In genomic region chr6:1527098-1527497, GRCh38 we compare ENCODE assay signal across 9 cellular contexts.
A peak's percentile ranks its signal among the peaks of the same experiment; 100 is the strongest.
DNase-seq lines count a peak whose midpoint lies in the region; ATAC-seq and TF ChIP-seq lines count a peak whose summit lies in the region.
"Had no signal": no experiment of that assay in that cellular context is flagged by ENCODE, and none has a peak within 500 bp of the region (broad histone marks: within the 10 kb centered on the region; RNA-seq: fewer than 3 reads in every experiment).

No MANE protein-coding gene starts in this region.

- peaks cover 0 to 6% of the 10 kb centered on the region in 2 donors for H3K27me3 Mint-ChIP-seq in natural killer cell treated with Interleukin-12 subunit alpha and Interleukin-12 subunit beta and Interleukin-15 and Interleukin-18, amount 100 ng/mL, for 72 hours
- H3K27me3 Mint-ChIP-seq in activated T-helper 2 cell treated with anti-CD3 and anti-CD28 coated beads, Interferon-gamma antibody, Interleukin-2, Interleukin-4, amounts not matched to agents 10 μg/mL and 5 μg/mL and 100 μg/mL, durations not matched to agents 14 hours and 24 hours and 36 hours (ENCODE audit: low read depth): peaks cover 5% of the 10 kb centered on the region

- peaks cover 5% of the 10 kb centered on the region for H3K36me3 Mint-ChIP-seq in natural killer cell treated with Interleukin-12 subunit alpha and Interleukin-12 subunit beta and Interleukin-15 and Interleukin-18, amount 100 ng/mL, for 72 hours
- no peaks in the 10 kb centered on the region for H3K36me3 Mint-ChIP-seq in activated T-helper 2 cell treated with anti-CD3 and anti-CD28 coated beads, Interferon-gamma antibody, Interleukin-2, Interleukin-4, amounts not matched to agents 10 μg/mL and 5 μg/mL and 100 μg/mL, durations not matched to agents 14 hours and 24 hours and 36 hours (ENCODE audit: low read depth)
- H3K36me3 Mint-ChIP-seq: memory B cell had no signal

- H3K9me3 ChIP-seq in effector memory CD4-positive, alpha-beta T cell (ENCODE audit: control insufficient read depth, low read length): no peaks in the 10 kb centered on the region
- H3K9me3 ChIP-seq in vagina: no peaks in the 10 kb centered on the region

- peaks cover 50% of the 10 kb centered on the region for H3K4me1 ChIP-seq in effector memory CD4-positive, alpha-beta T cell (ENCODE audit: control insufficient read depth, insufficient read depth, low read length, poor library complexity, severe bottlenecking)
- peaks cover 23% of the 10 kb centered on the region for H3K4me1 ChIP-seq in vagina

- in situ Hi-C loops in SK-MEL-5 (cut with HindIII; ENCODE audit: low pct_unique_long_range_greater_than_20kb, low sequenced_read_pairs): no loop called here

- TF ChIP-seq POLR2A in vagina (IDR thresholded peaks at IDR 0.05): no peak

- ATAC-seq in GM21723 (IDR thresholded peaks at IDR 0.05; ENCODE audit: unreplicated experiment) (peak; percentile 59), HG03354 (IDR thresholded peaks at IDR 0.05; ENCODE audit: poor library complexity, severe bottlenecking, unreplicated experiment) (no peak)
- peak; percentile 72 to 87 for ATAC-seq in natural killer cell treated with Interleukin-12 subunit alpha and Interleukin-12 subunit beta and Interleukin-15 and Interleukin-18, amount 100 ng/mL, for 72 hours

- peak overlapping the region in 1 of 2 donors; percentile 35 for H3K27ac Mint-ChIP-seq in natural killer cell treated with Interleukin-12 subunit alpha and Interleukin-12 subunit beta and Interleukin-15 and Interleukin-18, amount 100 ng/mL, for 72 hours
- H3K27ac Mint-ChIP-seq in activated T-helper 2 cell treated with anti-CD3 and anti-CD28 coated beads, Interferon-gamma antibody, Interleukin-2, Interleukin-4, amounts not matched to agents 10 μg/mL and 5 μg/mL and 100 μg/mL, durations not matched to agents 14 hours and 24 hours and 36 hours: no peak overlapping the region
- H3K27ac Mint-ChIP-seq: memory B cell had no signal

- H3K9me3 Mint-ChIP-seq in natural killer cell treated with Interleukin-12 subunit alpha and Interleukin-12 subunit beta and Interleukin-15 and Interleukin-18, amount 100 ng/mL, for 72 hours: no peaks in the 10 kb centered on the region
- H3K9me3 Mint-ChIP-seq in activated T-helper 2 cell treated with anti-CD3 and anti-CD28 coated beads, Interferon-gamma antibody, Interleukin-2, Interleukin-4, amounts not matched to agents 10 μg/mL and 5 μg/mL and 100 μg/mL, durations not matched to agents 14 hours and 24 hours and 36 hours: no peaks in the 10 kb centered on the region
- H3K9me3 Mint-ChIP-seq: memory B cell had no signal

- intact Hi-C loops in vagina (cut with DNase I): no loop called here
- intact Hi-C loops in activated T-helper 2 cell treated with anti-CD3 and anti-CD28 coated beads, Interferon-gamma antibody, Interleukin-2, Interleukin-4, amounts not matched to agents 10 μg/mL and 5 μg/mL and 100 μg/mL, durations not matched to agents 14 hours and 24 hours and 36 hours (cut with micrococcal nuclease): no loop called here

- H3K36me3 ChIP-seq in effector memory CD4-positive, alpha-beta T cell (ENCODE audit: control insufficient read depth, insufficient read depth, low read length): no peaks in the 10 kb centered on the region
- no peaks in the 10 kb centered on the region for H3K36me3 ChIP-seq in vagina

- peak overlapping the region; percentile 58 for H3K4me3 Mint-ChIP-seq in natural killer cell treated with Interleukin-12 subunit alpha and Interleukin-12 subunit beta and Interleukin-15 and Interleukin-18, amount 100 ng/mL, for 72 hours
- H3K4me3 Mint-ChIP-seq in activated T-helper 2 cell treated with anti-CD3 and anti-CD28 coated beads, Interferon-gamma antibody, Interleukin-2, Interleukin-4, amounts not matched to agents 10 μg/mL and 5 μg/mL and 100 μg/mL, durations not matched to agents 14 hours and 24 hours and 36 hours (ENCODE audit: low read depth): no peak overlapping the region
- H3K4me3 Mint-ChIP-seq: memory B cell had no signal

- peak overlapping the region; percentile 29 for H3K27ac ChIP-seq in effector memory CD4-positive, alpha-beta T cell (ENCODE audit: insufficient read depth, low read length, poor library complexity, severe bottlenecking)
- peak overlapping the region; percentile 57 for H3K27ac ChIP-seq in vagina

- DNase-seq in SK-MEL-5 (ENCODE audit: low read depth, low spot score) (peak; percentile 98), vagina (ENCODE audit: extremely low spot score in 2 of 2) (no peak), NCI-H345 (lab: John Stamatoyannopoulos, UW) (no peak)
- DNase-seq in effector memory CD4-positive, alpha-beta T cell: peak in 1 of 3 donors; percentile 9
- DNase-seq in natural killer cell treated with Interleukin-12 subunit alpha and Interleukin-12 subunit beta and Interleukin-15 and Interleukin-18, amount 100 ng/mL, for 72 hours (ENCODE audit: low spot score): no peak
- DNase-seq in activated T-helper 2 cell treated with anti-CD3 and anti-CD28 coated beads, Interferon-gamma antibody, Interleukin-2, Interleukin-4, amounts not matched to agents 10 μg/mL and 5 μg/mL and 100 μg/mL, durations not matched to agents 14 hours and 24 hours and 36 hours (ENCODE audit: low spot score): no peak

- H3K27me3 ChIP-seq in effector memory CD4-positive, alpha-beta T cell (replicated peaks; ENCODE audit: control insufficient read depth, insufficient read depth, low read length, poor library complexity, severe bottlenecking): no peaks in the 10 kb centered on the region
- H3K27me3 ChIP-seq in vagina: no peaks in the 10 kb centered on the region

- no peak overlapping the region for H3K4me3 ChIP-seq in effector memory CD4-positive, alpha-beta T cell (ENCODE audit: insufficient read depth, low read depth, low read length, poor library complexity, severe bottlenecking)
- H3K4me3 ChIP-seq in vagina: peak overlapping the region in 1 of 2 donors; percentile 10

- H3K4me1 Mint-ChIP-seq in natural killer cell treated with Interleukin-12 subunit alpha and Interleukin-12 subunit beta and Interleukin-15 and Interleukin-18, amount 100 ng/mL, for 72 hours (ENCODE audit: low read depth in 2 of 2): peaks cover 31 to 45% of the 10 kb centered on the region in 2 donors
- H3K4me1 Mint-ChIP-seq in activated T-helper 2 cell treated with anti-CD3 and anti-CD28 coated beads, Interferon-gamma antibody, Interleukin-2, Interleukin-4, amounts not matched to agents 10 μg/mL and 5 μg/mL and 100 μg/mL, durations not matched to agents 14 hours and 24 hours and 36 hours (ENCODE audit: low read depth): peaks cover 44% of the 10 kb centered on the region
- H3K4me1 Mint-ChIP-seq: memory B cell had no signal

- TF ChIP-seq CTCF in vagina (IDR thresholded peaks at IDR 0.05): no peak
